In the genomic region with DNA sequence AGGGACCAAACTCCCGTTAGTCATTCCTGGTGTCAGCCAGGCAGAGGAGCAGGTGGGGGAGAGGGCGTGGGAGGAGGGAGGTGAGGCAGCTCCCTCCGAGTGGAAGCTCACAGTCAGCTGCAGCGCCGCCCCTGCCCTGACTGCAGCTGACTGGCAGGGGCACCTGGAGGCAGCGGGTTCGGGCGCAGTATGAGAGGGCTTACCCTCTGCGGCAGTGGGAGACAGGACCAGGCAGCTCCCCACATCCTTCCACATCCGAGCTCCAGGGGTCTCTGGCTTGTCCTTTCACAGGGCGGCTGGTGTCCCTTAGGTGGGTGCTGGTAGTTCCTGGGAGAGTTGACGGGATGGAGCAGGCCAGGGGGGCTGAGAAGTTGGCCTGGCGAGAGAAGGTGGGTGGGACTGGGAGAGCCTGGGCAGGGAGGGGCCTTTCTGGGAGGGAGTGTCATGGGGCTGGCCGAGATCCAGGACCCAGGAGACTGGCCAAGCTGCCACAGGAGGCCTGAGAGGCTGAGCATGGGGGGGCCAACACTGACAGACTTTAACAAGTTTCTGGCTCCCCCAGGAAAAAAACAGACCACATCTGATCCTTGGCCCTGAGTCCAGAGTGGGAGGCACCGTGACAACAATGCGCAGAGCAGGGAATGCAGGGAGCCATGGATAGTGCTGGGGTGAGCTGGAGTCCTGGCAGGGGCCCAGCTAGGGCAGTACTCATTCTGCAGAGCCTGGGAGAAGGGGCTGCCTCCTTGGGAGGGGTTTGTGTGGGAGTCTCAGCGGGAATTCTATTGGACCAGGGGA, we compare ENCODE assay signal across 8 cellular contexts. TPM values are rescaled to one million over a fixed set of nuclear protein-coding genes. Genes with fewer than 3 reads are reported as not detected.
DNase-seq lines count a peak whose midpoint lies in the region; ATAC-seq and TF ChIP-seq lines count a peak whose summit lies in the region.

No MANE protein-coding gene starts in this region.

- WGBS in hepatocyte (ENCODE audit: low lambda C conversion rate, missing lambda C conversion rate), result 82% methylated on average over 16 of the region's 17 CpGs

- H3K36me3 ChIP-seq in MG63 (no peaks in the 10 kb centered on the region), hepatocyte (replicated peaks; ENCODE audit: insufficient read depth, low read depth) (no peaks in the 10 kb centered on the region)

- no peak overlapping the region for H3K27ac ChIP-seq in hepatocyte

- peaks cover 9% of the 10 kb centered on the region for H3K36me3 Mint-ChIP-seq in activated naive CD4-positive, alpha-beta T cell treated with anti-CD3 and anti-CD28 coated beads, Interleukin-2, amount 50 U/mL, for 24 hours
- H3K36me3 Mint-ChIP-seq in progenitor cell of endocrine pancreas (ENCODE audit: insufficient read depth), result no peaks in the 10 kb centered on the region

- no peak overlapping the region for H3K4me2 ChIP-seq in hepatocyte

- peaks cover 84% of the 10 kb centered on the region for H3K4me1 Mint-ChIP-seq in activated naive CD4-positive, alpha-beta T cell treated with anti-CD3 and anti-CD28 coated beads, Interleukin-2, amount 50 U/mL, for 24 hours
- peaks cover 1% of the 10 kb centered on the region for H3K4me1 Mint-ChIP-seq in progenitor cell of endocrine pancreas (ENCODE audit: low read depth)

- no peaks in the 10 kb centered on the region for H3K9me2 ChIP-seq in hepatocyte (replicated peaks; ENCODE audit: insufficient read depth)

- no peaks in the 10 kb centered on the region for H3K27me3 Mint-ChIP-seq in activated naive CD4-positive, alpha-beta T cell treated with anti-CD3 and anti-CD28 coated beads, Interleukin-2, amount 50 U/mL, for 24 hours
- peaks cover 5% of the 10 kb centered on the region for H3K27me3 Mint-ChIP-seq in progenitor cell of endocrine pancreas

- no peak overlapping the region for H2AFZ ChIP-seq in hepatocyte

- H4K20me1 ChIP-seq in hepatocyte (ENCODE audit: insufficient read depth, poor library complexity, severe bottlenecking), result no peaks in the 10 kb centered on the region

- H3K4me3 ChIP-seq in MG63, result no peak overlapping the region
- no peak overlapping the region for H3K4me3 ChIP-seq in hepatocyte

- DNase-seq in MG63 (peak; percentile 69), hepatocyte (ENCODE audit: low spot score) (peak; percentile 46), progenitor cell of endocrine pancreas (ENCODE audit: low spot score, unreplicated experiment) (no peak)
- DNase-seq in stimulated activated CD8-positive, alpha-beta memory T cell treated with anti-CD3 and anti-CD28 coated beads, Interleukin-4, amount 100 ng/mL, for 48 hours, result peak; percentile 70

- H3K27me3 ChIP-seq in MG63, result no peaks in the 10 kb centered on the region
- no peaks in the 10 kb centered on the region for H3K27me3 ChIP-seq in hepatocyte

- ATAC-seq in HG03280 (IDR thresholded peaks at IDR 0.05; ENCODE audit: unreplicated experiment) (no peak), HG03342 (IDR thresholded peaks at IDR 0.05; ENCODE audit: unreplicated experiment) (no peak), GM21390 (IDR thresholded peaks at IDR 0.05; ENCODE audit: unreplicated experiment) (no peak)

- H3K4me3 Mint-ChIP-seq in activated naive CD4-positive, alpha-beta T cell treated with anti-CD3 and anti-CD28 coated beads, Interleukin-2, amount 50 U/mL, for 24 hours, result peak overlapping the region; percentile 73
- H3K4me3 Mint-ChIP-seq in progenitor cell of endocrine pancreas (ENCODE audit: low read depth), result no peak overlapping the region

- H3K9me3 ChIP-seq in MG63 (no peaks in the 10 kb centered on the region), hepatocyte (ENCODE audit: low read depth) (no peaks in the 10 kb centered on the region)

- TF ChIP-seq CTCF in hepatocyte (IDR thresholded peaks at IDR 0.05; ENCODE audit: poor library complexity), result no peak
- TF ChIP-seq CTCF in progenitor cell of endocrine pancreas (IDR thresholded peaks at IDR 0.05; ENCODE audit: unreplicated experiment), result no peak

- H3K9me3 Mint-ChIP-seq in activated naive CD4-positive, alpha-beta T cell treated with anti-CD3 and anti-CD28 coated beads, Interleukin-2, amount 50 U/mL, for 24 hours, result no peaks in the 10 kb centered on the region
- H3K9me3 Mint-ChIP-seq in progenitor cell of endocrine pancreas (ENCODE audit: low read depth), result no peaks in the 10 kb centered on the region

- H3K4me1 ChIP-seq in hepatocyte (ENCODE audit: insufficient read depth), result peaks cover 8% of the 10 kb centered on the region

- no peaks in the 10 kb centered on the region for H3K79me2 ChIP-seq in hepatocyte

- peak overlapping the region; percentile 72 for H3K27ac Mint-ChIP-seq in activated naive CD4-positive, alpha-beta T cell treated with anti-CD3 and anti-CD28 coated beads, Interleukin-2, amount 50 U/mL, for 24 hours
- H3K27ac Mint-ChIP-seq in progenitor cell of endocrine pancreas, result no peak overlapping the region

RNA-seq across cellular contexts. Expression of gene ADORA2A, which starts 4.9 kb away (rescaled TPM):
- 0.16 and 2.0 TPM in 2 replicates for total RNA-seq in MG63 (2014; rRNA removed; shearing (Covaris generic); ENCODE audit: low replicate concordance)
- total RNA-seq in hepatocyte (1.2 and 2.0 TPM in 2 replicates), progenitor cell of endocrine pancreas (5.2 and 6.4 TPM in 2 replicates)
- polyA plus RNA-seq in hepatocyte, result 3.3 and 4.0 TPM in 2 replicates
